Comparison of ENCODE assay signal across 24 cellular contexts in the genomic region with DNA sequence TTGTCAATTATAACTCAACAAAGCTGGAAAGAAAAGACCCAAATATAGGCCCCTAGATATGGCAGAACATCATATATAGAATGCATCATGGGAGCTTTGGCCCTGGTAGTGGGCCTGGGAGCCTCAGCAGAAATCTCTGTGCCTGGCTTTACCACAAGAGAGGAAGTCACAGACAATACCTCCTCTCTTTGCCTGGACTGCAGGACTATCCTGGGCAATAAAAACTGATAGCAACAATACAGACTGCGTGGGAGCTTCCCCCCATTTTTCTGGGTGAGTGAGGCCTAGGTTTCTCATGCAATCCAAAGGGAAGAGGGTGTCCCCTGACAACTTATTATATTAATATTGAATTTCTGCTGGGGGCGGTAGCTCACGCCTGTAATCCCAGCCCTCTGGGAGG.
"Had no signal": no experiment of that assay in that cellular context is flagged by ENCODE, and none has a peak within 500 bp of the region (broad histone marks: within the 10 kb centered on the region; RNA-seq: fewer than 3 reads in every experiment).

No MANE protein-coding gene starts in this region.

- H3K9me3 ChIP-seq: psoas muscle, stomach, thoracic aorta had no signal

- H3K27ac Mint-ChIP-seq: endodermal cell, nephron progenitor cell, type B pancreatic cell had no signal

- ATAC-seq: foreskin keratinocyte; left ventricle myocardium superior; naive thymus-derived CD4-positive, alpha-beta T cell; psoas muscle; sciatic nerve had no signal

- H3K36me3 Mint-ChIP-seq: naive thymus-derived CD4-positive, alpha-beta T cell; type B pancreatic cell had no signal

- H3K27me3 Mint-ChIP-seq: type B pancreatic cell had no signal

- H3K4me3 ChIP-seq: hepatocyte, lung, psoas muscle, stomach, thoracic aorta had no signal

- H3K4me1 Mint-ChIP-seq: endodermal cell had no signal

- H3K4me3 Mint-ChIP-seq: dendritic cell treated with granulocyte-macrophage colony-stimulating factor and Interleukin-4, amounts not matched to agents 40 ng/mL and 50 ng/mL, for 4 days; endodermal cell; naive thymus-derived CD4-positive, alpha-beta T cell; nephron progenitor cell; type B pancreatic cell had no signal

- H3K9me3 Mint-ChIP-seq: dendritic cell treated with granulocyte-macrophage colony-stimulating factor and Interleukin-4, amounts not matched to agents 40 ng/mL and 50 ng/mL, for 4 days; naive thymus-derived CD4-positive, alpha-beta T cell; type B pancreatic cell had no signal

- H3K27ac ChIP-seq: foreskin keratinocyte, hepatocyte, psoas muscle, stomach, thoracic aorta had no signal

- DNase-seq: effector CD4-positive, alpha-beta T cell; endodermal cell; erythroblast; foreskin keratinocyte; head of caudate nucleus; kidney; left cardiac atrium; left ventricle myocardium superior; mesendoderm; naive thymus-derived CD4-positive, alpha-beta T cell; nephron progenitor cell; psoas muscle; retina; stimulated activated CD4-positive, alpha-beta T cell treated with anti-CD3 and anti-CD28 coated beads, Interleukin-2, amount 100 ng/mL, for 24 hours; stimulated activated CD4-positive, alpha-beta T cell treated with anti-CD3 and anti-CD28 coated beads, Interleukin-4, amount 100 ng/mL, for 4 hours; stimulated activated naive CD4-positive, alpha-beta T cell; stomach; substantia nigra had no signal

- H3K27me3 ChIP-seq: foreskin keratinocyte, hepatocyte, stomach had no signal
